In genomic region chr3:39644176-39644575, GRCh38 we compare ENCODE assay signal across 1 cellular context.
TF ChIP-seq lines count a peak whose summit lies in the region.

No MANE protein-coding gene starts in this region.

TF ChIP-seq in SK-N-SH, 30 proteins besides CTCF, POLR2A, EP300 and RAD21 (continued from another document):
- TF ChIP-seq IRF3 (IDR thresholded peaks at IDR 0.05; ENCODE audit: low read depth, low read length), result no peak
- TF ChIP-seq SIN3A (IDR thresholded peaks at IDR 0.05; ENCODE audit: borderline replicate concordance, low read depth, low read length), result no peak
- TF ChIP-seq JUND (IDR thresholded peaks at IDR 0.05), result no peak
- no peak for TF ChIP-seq FOXJ3 (CRISPR knock-in tag; IDR thresholded peaks at IDR 0.05)
- no peak for TF ChIP-seq TEAD4 (IDR thresholded peaks at IDR 0.05; ENCODE audit: borderline replicate concordance, insufficient read depth)
- TF ChIP-seq TAF1 (IDR thresholded peaks at IDR 0.05; ENCODE audit: borderline replicate concordance, low read depth, low read length), result no peak
- no peak for TF ChIP-seq NRF1 (IDR thresholded peaks at IDR 0.05; ENCODE audit: low read depth, low read length)
- TF ChIP-seq MEF2A (IDR thresholded peaks at IDR 0.05; ENCODE audit: borderline replicate concordance, low read depth), result no peak
- TF ChIP-seq TCF12 (IDR thresholded peaks at IDR 0.05), result no peak
- no peak for TF ChIP-seq GABPA (IDR thresholded peaks at IDR 0.05; ENCODE audit: low read depth)
- TF ChIP-seq EZH2phosphoT487 (IDR thresholded peaks at IDR 0.05; ENCODE audit: borderline replicate concordance, low read depth), result no peak
- TF ChIP-seq ELF1 (IDR thresholded peaks at IDR 0.05), result no peak
